In genomic region chr6:42756713-42757112, GRCh38 we compare ENCODE assay signal across 18 cellular contexts. TPM values are rescaled to one million over a fixed set of nuclear protein-coding genes. Genes with fewer than 3 reads are reported as not detected.
"Had no signal": no experiment of that assay in that cellular context is flagged by ENCODE, and none has a peak within 500 bp of the region (broad histone marks: within the 10 kb centered on the region; RNA-seq: fewer than 3 reads in every experiment).

No MANE protein-coding gene starts in this region.

- H3K27me3 Mint-ChIP-seq: activated CD4-positive, alpha-beta memory T cell treated with anti-CD3 and anti-CD28 coated beads for 36 hours; activated CD4-positive, alpha-beta T cell treated with anti-CD3 and anti-CD28 coated beads for 36 hours; activated CD8-positive, alpha-beta memory T cell treated with anti-CD3 and anti-CD28 coated beads, Interleukin-2, amount 10 ng/mL, durations not matched to agents 7 days and 5 days; activated naive CD8-positive, alpha-beta T cell; naive thymus-derived CD8-positive, alpha-beta T cell; stimulated activated memory B cell treated with anti-CD40 and anti-IgM and Interleukin-4, amounts not matched to agents 10 μg/mL and 1 μg/mL and 100 μg/mL, for 72 hours had no signal

- H3K9ac ChIP-seq: parathyroid adenoma had no signal

- ATAC-seq: activated CD4-positive, alpha-beta T cell treated with anti-CD3 and anti-CD28 coated beads for 36 hours; activated CD8-positive, alpha-beta memory T cell treated with anti-CD3 and anti-CD28 coated beads, Interleukin-2, amount 10 ng/mL, durations not matched to agents 7 days and 5 days; body of pancreas; foreskin keratinocyte; left lobe of liver; naive thymus-derived CD8-positive, alpha-beta T cell; stimulated activated memory B cell treated with anti-CD40 and anti-IgM and Interleukin-4, amounts not matched to agents 10 μg/mL and 1 μg/mL and 100 μg/mL, for 72 hours had no signal

- H3K4me3 ChIP-seq: body of pancreas had no signal

- H2AFZ ChIP-seq: parathyroid adenoma had no signal

- H3K9me3 ChIP-seq: body of pancreas, neutrophil had no signal

- H3K27ac ChIP-seq: body of pancreas, foreskin keratinocyte, neutrophil, parathyroid adenoma, VCaP had no signal

- H3K4me3 Mint-ChIP-seq: activated CD4-positive, alpha-beta memory T cell treated with anti-CD3 and anti-CD28 coated beads for 36 hours; activated CD4-positive, alpha-beta T cell treated with anti-CD3 and anti-CD28 coated beads for 36 hours; activated CD8-positive, alpha-beta memory T cell treated with anti-CD3 and anti-CD28 coated beads, Interleukin-2, amount 10 ng/mL, durations not matched to agents 7 days and 5 days; activated naive CD8-positive, alpha-beta T cell; naive thymus-derived CD8-positive, alpha-beta T cell; stimulated activated memory B cell treated with anti-CD40 and anti-IgM and Interleukin-4, amounts not matched to agents 10 μg/mL and 1 μg/mL and 100 μg/mL, for 72 hours had no signal

- H3K27me3 ChIP-seq: body of pancreas, foreskin keratinocyte, neutrophil had no signal

- H3K4me1 ChIP-seq: body of pancreas, foreskin keratinocyte, parathyroid adenoma had no signal

- H3K4me1 Mint-ChIP-seq: activated CD8-positive, alpha-beta memory T cell treated with anti-CD3 and anti-CD28 coated beads, Interleukin-2, amount 10 ng/mL, durations not matched to agents 7 days and 5 days had no signal

- H3K27ac Mint-ChIP-seq: activated CD4-positive, alpha-beta memory T cell treated with anti-CD3 and anti-CD28 coated beads for 36 hours; activated CD4-positive, alpha-beta T cell treated with anti-CD3 and anti-CD28 coated beads for 36 hours; activated CD8-positive, alpha-beta memory T cell treated with anti-CD3 and anti-CD28 coated beads, Interleukin-2, amount 10 ng/mL, durations not matched to agents 7 days and 5 days; activated naive CD8-positive, alpha-beta T cell; stimulated activated memory B cell treated with anti-CD40 and anti-IgM and Interleukin-4, amounts not matched to agents 10 μg/mL and 1 μg/mL and 100 μg/mL, for 72 hours had no signal

- DNase-seq: activated CD4-positive, alpha-beta memory T cell treated with anti-CD3 and anti-CD28 coated beads for 36 hours; activated CD4-positive, alpha-beta T cell treated with anti-CD3 and anti-CD28 coated beads for 36 hours; activated CD8-positive, alpha-beta memory T cell treated with anti-CD3 and anti-CD28 coated beads, Interleukin-2, amount 10 ng/mL, durations not matched to agents 7 days and 5 days; activated gamma-delta T cell treated with Interleukin-2 at 50 U/mL for 16 hours; activated T-cell treated with anti-CD3 and anti-CD28 coated beads, Interleukin-2, amount 50 U/mL, for 1 hour; body of pancreas; central memory CD4-positive, alpha-beta T cell; cortex of kidney; effector memory CD4-positive, alpha-beta T cell; foreskin keratinocyte; naive thymus-derived CD8-positive, alpha-beta T cell; retina had no signal

- H3K9me3 Mint-ChIP-seq: activated CD4-positive, alpha-beta memory T cell treated with anti-CD3 and anti-CD28 coated beads for 36 hours; naive thymus-derived CD8-positive, alpha-beta T cell; stimulated activated memory B cell treated with anti-CD40 and anti-IgM and Interleukin-4, amounts not matched to agents 10 μg/mL and 1 μg/mL and 100 μg/mL, for 72 hours had no signal

RNA-seq across cellular contexts. Expression of gene PRPH2, which starts 34.3 kb away (rescaled TPM):
- total RNA-seq: activated CD4-positive, alpha-beta memory T cell treated with anti-CD3 and anti-CD28 coated beads for 36 hours; activated CD4-positive, alpha-beta T cell treated with anti-CD3 and anti-CD28 coated beads for 36 hours; foreskin keratinocyte; left lobe of liver had no signal
